15 cellular contexts compared by ENCODE assay signal in genomic region chr5:177098103-177098771, GRCh38. TPM values are rescaled to one million over a fixed set of nuclear protein-coding genes. Genes with fewer than 3 reads are reported as not detected.
A peak's percentile ranks its signal among the peaks of the same experiment; 100 is the strongest.
DNase-seq lines count a peak whose midpoint lies in the region; ATAC-seq and TF ChIP-seq lines count a peak whose summit lies in the region.
"Had no signal": no experiment of that assay in that cellular context is flagged by ENCODE, and none has a peak within 500 bp of the region (broad histone marks: within the 10 kb centered on the region; RNA-seq: fewer than 3 reads in every experiment).

No MANE protein-coding gene starts in this region.

- no peaks in the 10 kb centered on the region for H3K36me3 Mint-ChIP-seq in glutamatergic neuron (ENCODE audit: unreplicated experiment)
- H3K36me3 Mint-ChIP-seq in mesothelial cell of epicardium, result no peaks in the 10 kb centered on the region
- H3K36me3 Mint-ChIP-seq: CD4-positive, CD25-positive, alpha-beta regulatory T cell; natural killer cell treated with Interleukin-12 subunit alpha and Interleukin-12 subunit beta and Interleukin-15 and Interleukin-18, amount 100 ng/mL, for 72 hours had no signal

- TF ChIP-seq CTCF in glutamatergic neuron (IDR thresholded peaks at IDR 0.05; ENCODE audit: partially characterized antibody, unreplicated experiment) (no peak), mesothelial cell of epicardium (IDR thresholded peaks at IDR 0.05; ENCODE audit: unreplicated experiment) (no peak)

- peaks cover 37% of the 10 kb centered on the region for H3K36me3 ChIP-seq in NT2/D1 (ENCODE audit: insufficient read depth, insufficient read length, low read length)

- peaks cover 5% of the 10 kb centered on the region for H3K27me3 Mint-ChIP-seq in glutamatergic neuron (ENCODE audit: unreplicated experiment)
- H3K27me3 Mint-ChIP-seq in mesothelial cell of epicardium (ENCODE audit: low read depth), result peaks cover 7% of the 10 kb centered on the region
- H3K27me3 Mint-ChIP-seq: natural killer cell treated with Interleukin-12 subunit alpha and Interleukin-12 subunit beta and Interleukin-15 and Interleukin-18, amount 100 ng/mL, for 72 hours had no signal

- H3K9me3 Mint-ChIP-seq in glutamatergic neuron (ENCODE audit: unreplicated experiment) (peaks cover 4% of the 10 kb centered on the region), mesothelial cell of epicardium (no peaks in the 10 kb centered on the region)
- H3K9me3 Mint-ChIP-seq: CD4-positive, CD25-positive, alpha-beta regulatory T cell; dendritic cell treated with granulocyte-macrophage colony-stimulating factor and Interleukin-4, amounts not matched to agents 40 ng/mL and 50 ng/mL, for 4 days; natural killer cell treated with Interleukin-12 subunit alpha and Interleukin-12 subunit beta and Interleukin-15 and Interleukin-18, amount 100 ng/mL, for 72 hours had no signal

- DNase-seq in AG20443 (ENCODE audit: low spot score) (peak; percentile 60), NT2/D1 (ENCODE audit: low read depth, low spot score) (no peak), glutamatergic neuron (no peak), nucleus accumbens (lab: John Stamatoyannopoulos, UW) (peak in 36 of 56 donors; percentile 6 to 60 (median 20)), mesothelial cell of epicardium (ENCODE audit: low spot score in 2 of 2, unreplicated experiment in 2 of 2) (no peak)
- DNase-seq in activated CD4-positive, alpha-beta T cell treated with anti-CD3 and anti-CD28 coated beads, Interleukin-2, amount 50 U/mL, for 1 hour, result no peak
- DNase-seq in stimulated activated CD4-positive, alpha-beta T cell treated with anti-CD3 and anti-CD28 coated beads, Interleukin-2, amount 100 ng/mL, for 24 hours, result no peak
- DNase-seq: activated CD4-positive, alpha-beta T cell treated with anti-CD3 and anti-CD28 coated beads, Interleukin-2, amount 50 U/mL, for 48 hours; activated naive CD4-positive, alpha-beta T cell treated with anti-CD3 and anti-CD28 coated beads, Interleukin-2, amount 50 U/mL, for 16 hours; CD4-positive, CD25-positive, alpha-beta regulatory T cell; NCI-H226 had no signal

- peaks cover 14% of the 10 kb centered on the region for H3K4me1 ChIP-seq in NT2/D1 (ENCODE audit: insufficient read depth, insufficient read length)

- H3K4me3 Mint-ChIP-seq in glutamatergic neuron (ENCODE audit: unreplicated experiment) (no peak overlapping the region), mesothelial cell of epicardium (no peak overlapping the region)
- H3K4me3 Mint-ChIP-seq: CD4-positive, CD25-positive, alpha-beta regulatory T cell; dendritic cell treated with granulocyte-macrophage colony-stimulating factor and Interleukin-4, amounts not matched to agents 40 ng/mL and 50 ng/mL, for 4 days; natural killer cell treated with Interleukin-12 subunit alpha and Interleukin-12 subunit beta and Interleukin-15 and Interleukin-18, amount 100 ng/mL, for 72 hours had no signal

- ATAC-seq in HG03159 (IDR thresholded peaks at IDR 0.05; ENCODE audit: unreplicated experiment), result no peak
- ATAC-seq: natural killer cell treated with Interleukin-12 subunit alpha and Interleukin-12 subunit beta and Interleukin-15 and Interleukin-18, amount 100 ng/mL, for 72 hours had no signal

- H3K27ac Mint-ChIP-seq in glutamatergic neuron (ENCODE audit: unreplicated experiment), result peak overlapping the region; percentile 68
- H3K27ac Mint-ChIP-seq in mesothelial cell of epicardium, result no peak overlapping the region
- H3K27ac Mint-ChIP-seq: CD4-positive, CD25-positive, alpha-beta regulatory T cell; dendritic cell treated with granulocyte-macrophage colony-stimulating factor and Interleukin-4, amounts not matched to agents 40 ng/mL and 50 ng/mL, for 4 days; natural killer cell treated with Interleukin-12 subunit alpha and Interleukin-12 subunit beta and Interleukin-15 and Interleukin-18, amount 100 ng/mL, for 72 hours had no signal

- no peaks in the 10 kb centered on the region for H3K27me3 ChIP-seq in NT2/D1 (ENCODE audit: insufficient read depth, insufficient read length)

- no peaks in the 10 kb centered on the region for H3K9me3 ChIP-seq in NT2/D1 (ENCODE audit: insufficient read depth, low read length)

- H3K9ac ChIP-seq in NT2/D1 (ENCODE audit: insufficient read length, low read depth), result peak overlapping the region; percentile 32
- H3K9ac ChIP-seq: KMS-11 had no signal

- H3K4me3 ChIP-seq in NT2/D1 (ENCODE audit: insufficient read length, low read depth), result no peak overlapping the region

- peaks cover 13% of the 10 kb centered on the region for H3K4me1 Mint-ChIP-seq in glutamatergic neuron (ENCODE audit: low read depth, unreplicated experiment)
- H3K4me1 Mint-ChIP-seq in mesothelial cell of epicardium, result peaks cover 3% of the 10 kb centered on the region
- H3K4me1 Mint-ChIP-seq: CD4-positive, CD25-positive, alpha-beta regulatory T cell had no signal

RNA-seq across cellular contexts. Expression of gene FGFR4, which starts 11.5 kb away (rescaled TPM):
- total RNA-seq in glutamatergic neuron (ENCODE audit: unreplicated experiment), result 5.2 TPM
- 4.7 to 8.0 TPM (median 5.9 TPM) in 3 replicates for total RNA-seq in mesothelial cell of epicardium

RNA-seq across cellular contexts. Expression of gene NSD1, which starts 35.3 kb away (rescaled TPM):
- total RNA-seq in glutamatergic neuron (ENCODE audit: unreplicated experiment), result 151 TPM
- total RNA-seq in mesothelial cell of epicardium, result 153 to 164 TPM (median 161 TPM) in 3 replicates

Comparison
In these comparisons a context has a peak if more than half of its experiments do, and no peak if none do; other contexts are left out.
1. DNase-seq: peak in AG20443 (single experiment) and nucleus accumbens (36 of 56); none in NT2/D1 (single experiment), glutamatergic neuron (single experiment), activated CD4-positive, alpha-beta T cell treated with anti-CD3 and anti-CD28 coated beads, Interleukin-2, amount 50 U/mL, for 1 hour (single experiment), mesothelial cell of epicardium (0 of 2) and stimulated activated CD4-positive, alpha-beta T cell treated with anti-CD3 and anti-CD28 coated beads, Interleukin-2, amount 100 ng/mL, for 24 hours (0 of 2).